In genomic region chr4:152408514-152409327, GRCh38 we compare ENCODE assay signal across 8 cellular contexts.
DNase-seq lines count a peak whose midpoint lies in the region; ATAC-seq and FAIRE-seq lines count a peak whose summit lies in the region.

No MANE protein-coding gene starts in this region.

- H3K4me1 Mint-ChIP-seq in activated naive CD8-positive, alpha-beta T cell treated with anti-CD3 and anti-CD28 coated beads, Interleukin-2, amount 10 ng/mL, durations not matched to agents 7 days and 5 days: peaks cover 6% of the 10 kb centered on the region
- H3K4me1 Mint-ChIP-seq in activated naive CD8-positive, alpha-beta T cell treated with anti-CD3 and anti-CD28 coated beads, Interleukin-2, amount 50 U/mL, for 24 hours: peaks cover 11% of the 10 kb centered on the region
- peaks cover 8 to 22% (median 14%) of the 10 kb centered on the region in 3 donors for H3K4me1 Mint-ChIP-seq in IgD-negative memory B cell
- peaks cover 17% of the 10 kb centered on the region for H3K4me1 Mint-ChIP-seq in T-helper 17 cell

- H3K4me3 ChIP-seq in small intestine (ENCODE audit: low read depth in 1 of 2, low read length in 2 of 2): no peak overlapping the region

- H3K4me1 ChIP-seq in small intestine (ENCODE audit: control insufficient read depth in 2 of 2, insufficient read depth in 1 of 2, low read depth in 1 of 2, low read length in 1 of 2): no peaks in the 10 kb centered on the region

- H3K4me3 Mint-ChIP-seq in activated naive CD8-positive, alpha-beta T cell treated with anti-CD3 and anti-CD28 coated beads, Interleukin-2, amount 10 ng/mL, durations not matched to agents 7 days and 5 days: no peak overlapping the region
- H3K4me3 Mint-ChIP-seq in activated naive CD8-positive, alpha-beta T cell treated with anti-CD3 and anti-CD28 coated beads, Interleukin-2, amount 50 U/mL, for 24 hours: no peak overlapping the region
- no peak overlapping the region for H3K4me3 Mint-ChIP-seq in IgD-negative memory B cell
- H3K4me3 Mint-ChIP-seq in T-helper 17 cell: no peak overlapping the region

- no peak for DNase-seq in activated naive CD8-positive, alpha-beta T cell treated with anti-CD3 and anti-CD28 coated beads, Interleukin-2, amount 10 ng/mL, durations not matched to agents 7 days and 5 days
- DNase-seq in activated naive CD8-positive, alpha-beta T cell treated with anti-CD3 and anti-CD28 coated beads, Interleukin-2, amount 50 U/mL, for 24 hours: no peak
- no peak for DNase-seq in T-helper 17 cell
- peak; percentile 36 for DNase-seq in globus pallidus (ENCODE audit: low spot score)
- DNase-seq in small intestine: peak; percentile 52
- DNase-seq in cerebellar nuclear complex (lab: John Stamatoyannopoulos, UW): no peak

- no peaks in the 10 kb centered on the region for H3K27me3 ChIP-seq in small intestine (ENCODE audit: control insufficient read depth in 2 of 2, insufficient read depth in 2 of 2, low read length in 2 of 2)

- H3K9me3 ChIP-seq in T-helper 17 cell (ENCODE audit: control insufficient read depth, low read length, poor library complexity, severe bottlenecking) (no peaks in the 10 kb centered on the region), small intestine (ENCODE audit: control insufficient read depth, low read depth) (no peaks in the 10 kb centered on the region)

- H3K27ac Mint-ChIP-seq in activated naive CD8-positive, alpha-beta T cell treated with anti-CD3 and anti-CD28 coated beads, Interleukin-2, amount 10 ng/mL, durations not matched to agents 7 days and 5 days: no peak overlapping the region
- H3K27ac Mint-ChIP-seq in activated naive CD8-positive, alpha-beta T cell treated with anti-CD3 and anti-CD28 coated beads, Interleukin-2, amount 50 U/mL, for 24 hours: no peak overlapping the region
- peak overlapping the region in 2 of 3 donors; percentile 8 to 19 for H3K27ac Mint-ChIP-seq in IgD-negative memory B cell
- H3K27ac Mint-ChIP-seq in T-helper 17 cell: peak overlapping the region; percentile 21

- no peak overlapping the region for H3K27ac ChIP-seq in small intestine (ENCODE audit: low read depth in 1 of 2, low read length in 1 of 2)

- H3K36me3 ChIP-seq in small intestine (ENCODE audit: control insufficient read depth in 2 of 2, insufficient read depth in 2 of 2, low read length in 2 of 2): no peaks in the 10 kb centered on the region

- H3K27me3 Mint-ChIP-seq in activated naive CD8-positive, alpha-beta T cell treated with anti-CD3 and anti-CD28 coated beads, Interleukin-2, amount 10 ng/mL, durations not matched to agents 7 days and 5 days: no peaks in the 10 kb centered on the region
- H3K27me3 Mint-ChIP-seq in activated naive CD8-positive, alpha-beta T cell treated with anti-CD3 and anti-CD28 coated beads, Interleukin-2, amount 50 U/mL, for 24 hours: no peaks in the 10 kb centered on the region
- H3K27me3 Mint-ChIP-seq in IgD-negative memory B cell: no peaks in the 10 kb centered on the region
- no peaks in the 10 kb centered on the region for H3K27me3 Mint-ChIP-seq in T-helper 17 cell

- peak; percentile 56 for ATAC-seq in activated naive CD8-positive, alpha-beta T cell treated with anti-CD3 and anti-CD28 coated beads, Interleukin-2, amount 10 ng/mL, durations not matched to agents 7 days and 5 days (ENCODE audit: low read depth)
- ATAC-seq in activated naive CD8-positive, alpha-beta T cell treated with anti-CD3 and anti-CD28 coated beads, Interleukin-2, amount 50 U/mL, for 24 hours: no peak
- ATAC-seq in T-helper 17 cell: peak; percentile 73
- ATAC-seq in HG03196 (IDR thresholded peaks at IDR 0.05; ENCODE audit: unreplicated experiment): no peak

- POLR2A ChIA-PET in activated naive CD8-positive, alpha-beta T cell treated with anti-CD3 and anti-CD28 coated beads, Interleukin-2, amount 10 ng/mL, durations not matched to agents 7 days and 5 days (lab: Charles Lee): no interaction called here

- peaks cover 11% of the 10 kb centered on the region for H3K36me3 Mint-ChIP-seq in activated naive CD8-positive, alpha-beta T cell treated with anti-CD3 and anti-CD28 coated beads, Interleukin-2, amount 10 ng/mL, durations not matched to agents 7 days and 5 days
- H3K36me3 Mint-ChIP-seq in activated naive CD8-positive, alpha-beta T cell treated with anti-CD3 and anti-CD28 coated beads, Interleukin-2, amount 50 U/mL, for 24 hours (ENCODE audit: low read depth): peaks cover 18% of the 10 kb centered on the region
- H3K36me3 Mint-ChIP-seq in IgD-negative memory B cell (peaks cover 4% of the 10 kb centered on the region), T-helper 17 cell (ENCODE audit: low read depth) (peaks cover 7% of the 10 kb centered on the region)

- 35 to 49% (median 47%) methylated on average over 3 of the region's 3 CpGs for WGBS in small intestine, 3 donors

- FAIRE-seq in small intestine (lab: Jason Lieb, UNC): no peak

- no peaks in the 10 kb centered on the region for H3K9me3 Mint-ChIP-seq in activated naive CD8-positive, alpha-beta T cell treated with anti-CD3 and anti-CD28 coated beads, Interleukin-2, amount 10 ng/mL, durations not matched to agents 7 days and 5 days
- no peaks in the 10 kb centered on the region for H3K9me3 Mint-ChIP-seq in activated naive CD8-positive, alpha-beta T cell treated with anti-CD3 and anti-CD28 coated beads, Interleukin-2, amount 50 U/mL, for 24 hours
- no peaks in the 10 kb centered on the region for H3K9me3 Mint-ChIP-seq in IgD-negative memory B cell

Comparison
In these comparisons a context has a peak if more than half of its experiments do, and no peak if none do; other contexts are left out.
1. ATAC-seq: peak in activated naive CD8-positive, alpha-beta T cell treated with anti-CD3 and anti-CD28 coated beads, Interleukin-2, amount 10 ng/mL, durations not matched to agents 7 days and 5 days (single experiment) and T-helper 17 cell (single experiment); none in activated naive CD8-positive, alpha-beta T cell treated with anti-CD3 and anti-CD28 coated beads, Interleukin-2, amount 50 U/mL, for 24 hours (single experiment) and HG03196 (single experiment).
2. DNase-seq: peak in globus pallidus (single experiment) and small intestine (single experiment); none in activated naive CD8-positive, alpha-beta T cell treated with anti-CD3 and anti-CD28 coated beads, Interleukin-2, amount 10 ng/mL, durations not matched to agents 7 days and 5 days (single experiment), activated naive CD8-positive, alpha-beta T cell treated with anti-CD3 and anti-CD28 coated beads, Interleukin-2, amount 50 U/mL, for 24 hours (single experiment), T-helper 17 cell (0 of 3) and cerebellar nuclear complex (0 of 2).
3. H3K27ac Mint-ChIP-seq: peak in IgD-negative memory B cell (2 of 3) and T-helper 17 cell (single experiment); none in activated naive CD8-positive, alpha-beta T cell treated with anti-CD3 and anti-CD28 coated beads, Interleukin-2, amount 10 ng/mL, durations not matched to agents 7 days and 5 days (single experiment) and activated naive CD8-positive, alpha-beta T cell treated with anti-CD3 and anti-CD28 coated beads, Interleukin-2, amount 50 U/mL, for 24 hours (single experiment).